ENCODE assay signal across 12 cellular contexts in the genomic region with DNA sequence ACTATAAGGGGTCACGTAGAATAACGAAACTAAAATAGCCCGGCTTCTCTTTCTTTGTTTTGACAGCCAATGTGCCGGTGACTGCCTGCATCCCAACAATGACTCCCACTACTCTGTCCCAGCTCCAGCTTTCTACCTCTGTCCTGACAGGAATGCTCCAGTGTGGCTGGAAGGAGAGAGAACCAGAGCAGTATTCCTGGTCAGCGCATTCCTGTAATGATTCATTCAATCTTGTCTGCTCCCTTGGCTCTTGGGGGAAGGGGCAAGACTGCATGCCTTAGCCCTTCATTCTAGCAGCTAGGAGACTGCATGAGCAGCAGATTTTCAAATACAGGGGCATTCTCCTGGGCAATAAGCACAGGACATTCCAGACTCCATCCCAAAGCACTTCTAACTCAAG.
DNase-seq lines count a peak whose midpoint lies in the region; ATAC-seq and TF ChIP-seq lines count a peak whose summit lies in the region.
"Had no signal": no experiment of that assay in that cellular context is flagged by ENCODE, and none has a peak within 500 bp of the region (broad histone marks: within the 10 kb centered on the region; RNA-seq: fewer than 3 reads in every experiment).

No MANE protein-coding gene starts in this region.

- DNase-seq in EH (ENCODE audit: low read depth) (peak; percentile 59), NT2/D1 (ENCODE audit: low read depth, low spot score) (peak; percentile 50), fibroblast of mammary gland (ENCODE audit: low read depth) (peak; percentile 14), myocyte (ENCODE audit: low read depth) (peak; percentile 2), HAP-1 (ENCODE audit: low spot score in 2 of 2) (no peak)
- DNase-seq in activated CD8-positive, alpha-beta memory T cell treated with anti-CD3 and anti-CD28 coated beads, Interleukin-2, amount 10 ng/mL, durations not matched to agents 7 days and 5 days, result no peak
- DNase-seq: midbrain, NCI-H2227 treated with DMSO at 0.1 percent for 48 hours, stomach had no signal

- H3K9ac ChIP-seq in NT2/D1 (ENCODE audit: insufficient read length, low read depth), result no peak overlapping the region

- H3K9me3 ChIP-seq in NT2/D1 (ENCODE audit: insufficient read depth, low read length), result no peaks in the 10 kb centered on the region
- H3K9me3 ChIP-seq in HAP-1, result no peaks in the 10 kb centered on the region
- H3K9me3 ChIP-seq: stomach had no signal

- in situ Hi-C loops in HAP-1 (cut with MboI; ENCODE audit: low sequenced_read_pairs), result no loop called here

- H3K4me3 Mint-ChIP-seq in activated CD8-positive, alpha-beta memory T cell treated with anti-CD3 and anti-CD28 coated beads, Interleukin-2, amount 10 ng/mL, durations not matched to agents 7 days and 5 days, result no peak overlapping the region
- H3K4me3 Mint-ChIP-seq: activated naive CD8-positive, alpha-beta T cell had no signal

- no peaks in the 10 kb centered on the region for H3K36me3 Mint-ChIP-seq in activated CD8-positive, alpha-beta memory T cell treated with anti-CD3 and anti-CD28 coated beads, Interleukin-2, amount 10 ng/mL, durations not matched to agents 7 days and 5 days
- H3K36me3 Mint-ChIP-seq: activated naive CD8-positive, alpha-beta T cell had no signal

- H3K4me3 ChIP-seq in NT2/D1 (ENCODE audit: insufficient read length, low read depth) (no peak overlapping the region), fibroblast of mammary gland (ENCODE audit: control insufficient read depth, low read depth, low read length) (no peak overlapping the region), HAP-1 (no peak overlapping the region)
- H3K4me3 ChIP-seq: stomach had no signal

- no peak for TF ChIP-seq CTCF in fibroblast of mammary gland (conservative IDR thresholded peaks at IDR 0.05; ENCODE audit: control insufficient read depth, insufficient read depth, low read depth, low read length)

- H3K27me3 Mint-ChIP-seq in activated CD8-positive, alpha-beta memory T cell treated with anti-CD3 and anti-CD28 coated beads, Interleukin-2, amount 10 ng/mL, durations not matched to agents 7 days and 5 days, result no peaks in the 10 kb centered on the region
- H3K27me3 Mint-ChIP-seq: activated naive CD8-positive, alpha-beta T cell had no signal

- no peak for ATAC-seq in activated CD8-positive, alpha-beta memory T cell treated with anti-CD3 and anti-CD28 coated beads, Interleukin-2, amount 10 ng/mL, durations not matched to agents 7 days and 5 days
- ATAC-seq in GM18909 (IDR thresholded peaks at IDR 0.05; ENCODE audit: poor library complexity, unreplicated experiment), result no peak
- no peak for ATAC-seq in HG02623 (IDR thresholded peaks at IDR 0.05; ENCODE audit: unreplicated experiment)

- H3K4me1 Mint-ChIP-seq in activated CD8-positive, alpha-beta memory T cell treated with anti-CD3 and anti-CD28 coated beads, Interleukin-2, amount 10 ng/mL, durations not matched to agents 7 days and 5 days, result no peaks in the 10 kb centered on the region

- H3K27me3 ChIP-seq in NT2/D1 (ENCODE audit: insufficient read depth, insufficient read length) (no peaks in the 10 kb centered on the region), HAP-1 (ENCODE audit: low read depth) (no peaks in the 10 kb centered on the region)
- H3K27me3 ChIP-seq: stomach had no signal

- H3K27ac Mint-ChIP-seq in activated CD8-positive, alpha-beta memory T cell treated with anti-CD3 and anti-CD28 coated beads, Interleukin-2, amount 10 ng/mL, durations not matched to agents 7 days and 5 days, result no peak overlapping the region
- H3K27ac Mint-ChIP-seq: activated naive CD8-positive, alpha-beta T cell had no signal

- H3K9me3 Mint-ChIP-seq in activated CD8-positive, alpha-beta memory T cell treated with anti-CD3 and anti-CD28 coated beads, Interleukin-2, amount 10 ng/mL, durations not matched to agents 7 days and 5 days (ENCODE audit: low read depth), result no peaks in the 10 kb centered on the region

- no peaks in the 10 kb centered on the region for H3K36me3 ChIP-seq in NT2/D1 (ENCODE audit: insufficient read depth, insufficient read length, low read length)
- no peaks in the 10 kb centered on the region for H3K36me3 ChIP-seq in HAP-1 (replicated peaks)
- H3K36me3 ChIP-seq: stomach had no signal

- CTCF ChIA-PET in activated CD8-positive, alpha-beta memory T cell treated with anti-CD3 and anti-CD28 coated beads, Interleukin-2, amount 10 ng/mL, durations not matched to agents 7 days and 5 days (lab: Charles Lee), result no interaction called here

- H3K4me1 ChIP-seq in NT2/D1 (ENCODE audit: insufficient read depth, insufficient read length) (no peaks in the 10 kb centered on the region), HAP-1 (no peaks in the 10 kb centered on the region)
- H3K4me1 ChIP-seq: stomach had no signal

Comparison
In these comparisons a context has a peak if more than half of its experiments do, and no peak if none do; other contexts are left out.
1. DNase-seq: peak in EH (single experiment), NT2/D1 (single experiment), fibroblast of mammary gland (single experiment) and myocyte (single experiment); none in activated CD8-positive, alpha-beta memory T cell treated with anti-CD3 and anti-CD28 coated beads, Interleukin-2, amount 10 ng/mL, durations not matched to agents 7 days and 5 days (single experiment) and HAP-1 (0 of 2).